Comparison of ENCODE assay signal across 2 cellular contexts in the genomic region with DNA sequence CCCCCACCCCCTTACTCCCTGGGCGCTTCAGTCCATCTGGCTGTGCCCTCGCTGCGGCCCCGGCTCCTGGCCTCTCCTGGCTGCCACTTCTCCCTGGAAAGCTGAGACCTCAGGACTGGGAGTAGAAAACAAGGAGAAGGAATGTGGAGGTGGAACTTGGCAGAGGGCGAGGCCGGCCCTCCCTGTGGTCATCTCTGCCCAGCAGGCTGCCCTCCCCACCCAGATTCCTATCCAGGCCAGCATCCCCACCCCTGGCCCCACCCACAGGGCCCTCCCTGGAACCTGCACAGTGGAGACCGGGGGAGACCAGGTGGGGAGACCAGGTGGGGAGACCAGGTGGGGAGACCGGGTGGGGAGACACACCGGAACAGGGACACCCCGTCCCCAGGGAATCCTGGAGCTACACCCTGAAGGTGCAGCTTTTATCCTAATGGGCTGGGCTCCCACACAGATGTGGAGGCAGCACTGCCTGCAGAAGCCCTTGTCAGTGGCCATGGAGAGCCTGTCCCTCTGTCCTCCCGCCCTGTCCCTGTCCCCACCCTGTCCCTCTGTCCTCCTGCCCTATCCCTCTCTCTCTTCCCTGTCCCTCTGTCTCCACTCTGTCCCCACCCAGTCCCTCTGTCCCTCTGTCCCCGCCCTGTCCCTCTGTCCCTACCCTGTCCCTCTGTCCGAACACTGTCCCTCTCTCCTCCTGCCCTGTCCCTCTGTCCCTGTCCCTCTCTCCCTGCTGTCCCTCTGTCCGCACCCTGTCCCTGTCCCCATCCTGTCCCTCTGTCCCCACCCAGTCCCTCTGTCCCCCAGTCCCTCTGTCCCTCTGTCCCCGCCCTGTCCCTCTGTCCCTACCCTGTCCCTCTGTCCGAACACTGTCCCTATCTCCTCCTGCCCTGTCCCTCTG.
TF ChIP-seq lines count a peak whose summit lies in the region.

No MANE protein-coding gene starts in this region.

TF ChIP-seq in SK-N-SH treated with all-trans-retinoic acid at 6 μM for 48 hours, 23 proteins besides CTCF, POLR2A, EP300 and RAD21 (continued from another document):
- TF ChIP-seq CSRNP3 (CRISPR knock-in tag; IDR thresholded peaks at IDR 0.05) = no peak
- no peak for TF ChIP-seq ZFP30 (CRISPR knock-in tag; IDR thresholded peaks at IDR 0.05)
- TF ChIP-seq, protein P1, sequence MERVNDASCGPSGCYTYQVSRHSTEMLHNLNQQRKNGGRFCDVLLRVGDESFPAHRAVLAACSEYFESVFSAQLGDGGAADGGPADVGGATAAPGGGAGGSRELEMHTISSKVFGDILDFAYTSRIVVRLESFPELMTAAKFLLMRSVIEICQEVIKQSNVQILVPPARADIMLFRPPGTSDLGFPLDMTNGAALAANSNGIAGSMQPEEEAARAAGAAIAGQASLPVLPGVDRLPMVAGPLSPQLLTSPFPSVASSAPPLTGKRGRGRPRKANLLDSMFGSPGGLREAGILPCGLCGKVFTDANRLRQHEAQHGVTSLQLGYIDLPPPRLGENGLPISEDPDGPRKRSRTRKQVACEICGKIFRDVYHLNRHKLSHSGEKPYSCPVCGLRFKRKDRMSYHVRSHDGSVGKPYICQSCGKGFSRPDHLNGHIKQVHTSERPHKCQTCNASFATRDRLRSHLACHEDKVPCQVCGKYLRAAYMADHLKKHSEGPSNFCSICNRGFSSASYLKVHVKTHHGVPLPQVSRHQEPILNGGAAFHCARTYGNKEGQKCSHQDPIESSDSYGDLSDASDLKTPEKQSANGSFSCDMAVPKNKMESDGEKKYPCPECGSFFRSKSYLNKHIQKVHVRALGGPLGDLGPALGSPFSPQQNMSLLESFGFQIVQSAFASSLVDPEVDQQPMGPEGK (CRISPR knock-in tag; IDR thresholded peaks at IDR 0.05; ENCODE audit: borderline replicate concordance) = no peak
- TF ChIP-seq ZNF70 (CRISPR knock-in tag; IDR thresholded peaks at IDR 0.05) = no peak
- TF ChIP-seq ZNF565 (CRISPR knock-in tag; conservative IDR thresholded peaks at IDR 0.05; ENCODE audit: low read depth) = no peak

TF ChIP-seq in SK-N-SH, 30 proteins besides CTCF, POLR2A, EP300 and RAD21 (continued from another document):
- TF ChIP-seq RCOR1 (IDR thresholded peaks at IDR 0.05; ENCODE audit: low read length) (no peak), POLR2AphosphoS5 (IDR thresholded peaks at IDR 0.05; ENCODE audit: low read depth, low read length) (no peak)
- TF ChIP-seq, protein P2, sequence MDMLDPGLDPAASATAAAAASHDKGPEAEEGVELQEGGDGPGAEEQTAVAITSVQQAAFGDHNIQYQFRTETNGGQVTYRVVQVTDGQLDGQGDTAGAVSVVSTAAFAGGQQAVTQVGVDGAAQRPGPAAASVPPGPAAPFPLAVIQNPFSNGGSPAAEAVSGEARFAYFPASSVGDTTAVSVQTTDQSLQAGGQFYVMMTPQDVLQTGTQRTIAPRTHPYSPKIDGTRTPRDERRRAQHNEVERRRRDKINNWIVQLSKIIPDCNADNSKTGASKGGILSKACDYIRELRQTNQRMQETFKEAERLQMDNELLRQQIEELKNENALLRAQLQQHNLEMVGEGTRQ (IDR thresholded peaks at IDR 0.05; ENCODE audit: borderline replicate concordance, low read depth, low read length) = no peak
